Comparison of ENCODE assay signal across 34 cellular contexts in genomic region chr19:10648360-10648759, GRCh38. TPM values are rescaled to one million over a fixed set of nuclear protein-coding genes. Genes with fewer than 3 reads are reported as not detected.
DNase-seq lines count a peak whose midpoint lies in the region; ATAC-seq, FAIRE-seq and TF ChIP-seq lines count a peak whose summit lies in the region.
"Had no signal": no experiment of that assay in that cellular context is flagged by ENCODE, and none has a peak within 500 bp of the region (broad histone marks: within the 10 kb centered on the region; RNA-seq: fewer than 3 reads in every experiment).

No MANE protein-coding gene starts in this region.

- BruUV-seq in GM12878 (replicated peaks; lab: Mats Ljungman, UMichigan), result no TSS peak

- H3K4me1 ChIP-seq in GM12878 (ENCODE audit: control insufficient read depth, insufficient read depth, low read length) (no peaks in the 10 kb centered on the region), left ventricle myocardium inferior (peaks cover 50% of the 10 kb centered on the region)

- no peak for TF ChIP-seq RAD21 in GM12878 (IDR thresholded peaks at IDR 0.05; ENCODE audit: insufficient read depth, low read depth, low read length)

- CTCF ChIA-PET in CD4-positive, alpha-beta T cell (lab: Charles Lee), result interaction anchor here (5.9 kb wide), 1 partner anchor 67 kb away, joined by 132 read pairs; no protein-coding TSS in a partner anchor
- CTCF ChIA-PET in GM12878 (lab: Yijun Ruan, JAX), result interaction anchor here (1.2 to 12.8 kb wide), 4 partner anchors 33 to 66 kb away, joined by 3 to 397 read pairs (median 20); no protein-coding TSS in a partner anchor

- peak overlapping the region; percentile 55 for H3K27ac Mint-ChIP-seq in CD4-positive, alpha-beta T cell
- H3K27ac Mint-ChIP-seq in neural crest cell (ENCODE audit: unreplicated experiment), result no peak overlapping the region
- H3K27ac Mint-ChIP-seq: effector memory CD8-positive, alpha-beta T cell; nephron progenitor cell had no signal

- POLR2A ChIA-PET in CD4-positive, alpha-beta T cell (lab: Charles Lee), result no interaction called here
- POLR2A ChIA-PET in GM12878 (lab: Charles Lee), result interaction anchor here (1.0 kb wide), 1 partner anchor 44 kb away, joined by 7 read pairs; no protein-coding TSS in a partner anchor

- H3K27me3 Mint-ChIP-seq in CD4-positive, alpha-beta T cell, result no peaks in the 10 kb centered on the region
- H3K27me3 Mint-ChIP-seq in neural crest cell (ENCODE audit: low read depth), result no peaks in the 10 kb centered on the region
- H3K27me3 Mint-ChIP-seq: effector memory CD8-positive, alpha-beta T cell had no signal

- no peak overlapping the region for H2AFZ ChIP-seq in GM12878 (ENCODE audit: control insufficient read depth, low read depth, low read length)
- H2AFZ ChIP-seq: GM23248 had no signal

- SMC1A ChIA-PET in GM12878 (lab: Charles Lee; ENCODE audit: uncharacterized antibody, unreplicated experiment), result interaction anchor here (15.7 kb wide), 1 partner anchor 66 kb away, joined by 252 read pairs; no protein-coding TSS in a partner anchor

- ATAC-seq in CD4-positive, alpha-beta T cell (ENCODE audit: poor library complexity), result no peak
- ATAC-seq in GM12878 (no peak), HG02642 (IDR thresholded peaks at IDR 0.05; ENCODE audit: poor library complexity, unreplicated experiment) (no peak)
- ATAC-seq: effector memory CD8-positive, alpha-beta T cell; mucosa of descending colon; right cardiac atrium had no signal

- peaks cover 10% of the 10 kb centered on the region for H3K79me2 ChIP-seq in GM12878 (ENCODE audit: control insufficient read depth, insufficient read depth, low read length)

- no peak for FAIRE-seq in GM12878 (lab: Jason Lieb, UNC)
- FAIRE-seq: GM12892, kidney had no signal

- H3K27ac ChIP-seq in CD4-positive, alpha-beta T cell (ENCODE audit: low read depth, low read length), result no peak overlapping the region
- H3K27ac ChIP-seq in GM12878 (ENCODE audit: control insufficient read depth, insufficient read depth), result no peak overlapping the region
- H3K27ac ChIP-seq in left ventricle myocardium inferior (replicated peaks), result no peak overlapping the region
- H3K27ac ChIP-seq: cardiac muscle cell, coronary artery, GM23248, Peyer's patch, spleen, upper lobe of left lung had no signal

- H3K4me3 Mint-ChIP-seq in CD4-positive, alpha-beta T cell, result peak overlapping the region; percentile 25
- H3K4me3 Mint-ChIP-seq in neural crest cell, result peak overlapping the region; percentile 50
- H3K4me3 Mint-ChIP-seq: CD14-positive monocyte; effector memory CD8-positive, alpha-beta T cell; nephron progenitor cell had no signal

- H3K9ac ChIP-seq in GM12878 (ENCODE audit: control insufficient read depth, insufficient read depth, low read length), result no peak overlapping the region; the same call in 1 of the 2 replicates
- H3K9ac ChIP-seq: GM23248 had no signal

- TF ChIP-seq CTCF in CD4-positive, alpha-beta T cell (IDR thresholded peaks at IDR 0.05), result no peak
- TF ChIP-seq CTCF in GM12878 (IDR thresholded peaks at IDR 0.05 in 2 of 3, conservative IDR thresholded peaks at IDR 0.05 in 1 of 3; ENCODE audit: control insufficient read depth in 2 of 3, extremely low read depth in 1 of 3, insufficient read depth in 1 of 3, low read depth in 3 of 3, low read length in 3 of 3), result no peak
- no peak for TF ChIP-seq CTCF in neural crest cell (conservative IDR thresholded peaks at IDR 0.05)
- no peak for TF ChIP-seq CTCF in left ventricle myocardium inferior (IDR thresholded peaks at IDR 0.05; ENCODE audit: borderline replicate concordance)

- H3K9me3 Mint-ChIP-seq in CD4-positive, alpha-beta T cell, result no peaks in the 10 kb centered on the region
- no peaks in the 10 kb centered on the region for H3K9me3 Mint-ChIP-seq in neural crest cell
- H3K9me3 Mint-ChIP-seq: effector memory CD8-positive, alpha-beta T cell; nephron progenitor cell had no signal

- no peaks in the 10 kb centered on the region for H4K20me1 ChIP-seq in GM12878 (ENCODE audit: control insufficient read depth, insufficient read depth)

- no peaks in the 10 kb centered on the region for H3K27me3 ChIP-seq in CD4-positive, alpha-beta T cell (ENCODE audit: control insufficient read depth, insufficient read depth, low read length)
- H3K27me3 ChIP-seq in GM12878 (replicated peaks in 1 of 2; ENCODE audit: control insufficient read depth in 2 of 2, insufficient read depth in 2 of 2, low read length in 1 of 2) (no peaks in the 10 kb centered on the region), left ventricle myocardium inferior (ENCODE audit: low read depth) (no peaks in the 10 kb centered on the region)
- H3K27me3 ChIP-seq: cardiac muscle cell, Peyer's patch, spleen, upper lobe of left lung had no signal

- DNase-seq in CD1c-positive myeloid dendritic cell (ENCODE audit: extremely low spot score), result peak; percentile 88
- no peak for DNase-seq in CD4-positive, alpha-beta T cell
- DNase-seq in GM12878 (ENCODE audit: low read depth, low spot score), result no peak
- no peak for DNase-seq in neural crest cell (ENCODE audit: low read depth, low spot score)
- no peak for DNase-seq in left ventricle myocardium inferior
- no peak for DNase-seq in activated CD8-positive, alpha-beta memory T cell treated with anti-CD3 and anti-CD28 coated beads, Interleukin-2, amount 50 U/mL, for 48 hours
- DNase-seq: activated naive CD4-positive, alpha-beta T cell treated with Interleukin-2 at 50 U/mL for 16 hours; anterior cingulate cortex; effector memory CD8-positive, alpha-beta T cell; EL; GM23248; head of caudate nucleus; IMR-90; kidney; mucosa of descending colon; NCI-H1092 treated with DMSO at 0.1 percent for 48 hours; NCI-H187; NCI-H526; nephron progenitor cell; Peyer's patch; posterior cingulate gyrus; right cardiac atrium; SIG-M5; spleen; stimulated activated CD4-positive, alpha-beta T cell treated with anti-CD3 and anti-CD28 coated beads, Interleukin-2, amount 100 ng/mL, for 48 hours; substantia nigra; SW 1271; upper lobe of left lung had no signal

- 73% methylated on average over 4 of the region's 4 CpGs for WGBS in GM12878 (ENCODE audit: insufficient coverage, insufficient replicate concordance, low lambda C conversion rate, missing lambda C conversion rate)

- no peak for TF ChIP-seq POLR2A in GM12878 (IDR thresholded peaks at IDR 0.05; ENCODE audit: low read depth, low read length)

- peaks cover 36% of the 10 kb centered on the region for H3K36me3 Mint-ChIP-seq in CD4-positive, alpha-beta T cell (ENCODE audit: low read depth)
- H3K36me3 Mint-ChIP-seq in neural crest cell (ENCODE audit: low read depth), result no peaks in the 10 kb centered on the region

- no peak overlapping the region for H3K4me2 ChIP-seq in GM12878 (ENCODE audit: control insufficient read depth, insufficient read depth)

- in situ Hi-C loops in GM12878 (cut with MboI), result no loop called here

- H3K4me1 Mint-ChIP-seq in CD4-positive, alpha-beta T cell (ENCODE audit: low read depth), result peaks cover 39% of the 10 kb centered on the region
- H3K4me1 Mint-ChIP-seq in neural crest cell, result peaks cover 36% of the 10 kb centered on the region

- TF ChIP-seq EP300 in GM12878 (IDR thresholded peaks at IDR 0.05; ENCODE audit: borderline replicate concordance in 1 of 2, control insufficient read depth in 1 of 2, low read depth in 2 of 2, low read length in 2 of 2), result no peak

- intact Hi-C loops in CD4-positive, alpha-beta T cell (cut with DNase I, micrococcal nuclease), result no loop called here
- intact Hi-C loops in GM12878 (cut with micrococcal nuclease; ENCODE audit: unreplicated experiment) (no loop called here), left ventricle myocardium inferior (cut with micrococcal nuclease) (no loop called here)

- RAD21 ChIA-PET in GM12878 (lab: Charles Lee; ENCODE audit: unreplicated experiment), result interaction anchor here (0.6 to 12.9 kb wide), 5 partner anchors 10 to 322 kb away, joined by 3 to 250 read pairs (median 3); partner anchors contain the start of gene QTRT1

- no peaks in the 10 kb centered on the region; a peak in 1 of 4 replicates for H3K36me3 ChIP-seq in GM12878 (ENCODE audit: control insufficient read depth in 2 of 2, insufficient read depth in 2 of 2, low read length in 1 of 2)
- peaks cover 3% of the 10 kb centered on the region for H3K36me3 ChIP-seq in left ventricle myocardium inferior
- H3K36me3 ChIP-seq: cardiac muscle cell had no signal

- no peaks in the 10 kb centered on the region for H3K9me3 ChIP-seq in CD4-positive, alpha-beta T cell (ENCODE audit: control insufficient read depth, low read length)
- H3K9me3 ChIP-seq in GM12878 (replicated peaks; ENCODE audit: control insufficient read depth, insufficient read depth, low read length), result no peaks in the 10 kb centered on the region
- no peaks in the 10 kb centered on the region for H3K9me3 ChIP-seq in left ventricle myocardium inferior (replicated peaks)
- H3K9me3 ChIP-seq: mucosa of descending colon, Peyer's patch, spleen, upper lobe of left lung had no signal

- H3K4me3 ChIP-seq in GM12878 (no peak overlapping the region), left ventricle myocardium inferior (no peak overlapping the region)
- H3K4me3 ChIP-seq: cardiac muscle cell, coronary artery, GM23248, lung, mucosa of descending colon, Peyer's patch, spleen, upper lobe of left lung had no signal

RNA-seq across cellular contexts. Expression of gene ILF3, which starts 5.8 kb away (rescaled TPM):
- total RNA-seq in CD4-positive, alpha-beta T cell, result 100 to 1,000 TPM; 464 to 491 TPM
- 214 and 243 TPM in 2 replicates for total RNA-seq in GM12878 (2013; cell fraction: nucleolus; rRNA removed)
- total RNA-seq in GM12878 (2014; rRNA removed), result 100 and 112 TPM in 2 replicates
- 109 and 112 TPM in 2 replicates for total RNA-seq in GM12878 (2014; rRNA removed; fragmentation: Illumina TruSeq; extraction: Trizol)
- 354 and 383 TPM in 2 replicates for total RNA-seq in GM12878 (2021)
- polyA plus RNA-seq in GM12878 (2011; ENCODE audit: low read depth), result 91.1 TPM
- polyA plus RNA-seq in GM12878 (2011; rRNA removed), result 106 and 178 TPM in 2 replicates
- 116 and 136 TPM in 2 replicates for polyA plus RNA-seq in GM12878 (2011; cell fraction: cytosol; rRNA removed)
- polyA plus RNA-seq in GM12878 (2011; cell fraction: nucleus; rRNA removed), result 323 and 436 TPM in 2 replicates
- 139 and 213 TPM in 2 replicates for polyA plus RNA-seq in GM12878 (2012)
- polyA plus RNA-seq in GM12878 (2014; fragmentation: Illumina TruSeq; extraction: Trizol), result 180 and 253 TPM in 2 replicates
- polyA plus RNA-seq in GM12878 (2014; fragmentation: Nextera tagmentation; extraction: Ambion mirVana), result 10 to 100 TPM; 28.1 to 38.1 TPM
- 175 and 191 TPM in 2 replicates for polyA plus RNA-seq in GM12878 (2014; rRNA removed)
- polyA plus RNA-seq in GM12878 (2016; fragmentation: Nextera tagmentation; extraction: Ambion mirVana), result 100 to 1,000 TPM; 205 TPM
- 111 and 131 TPM in 2 replicates for polyA minus RNA-seq in GM12878 (2011; rRNA and poly(A)+ RNA removed)
- 59.6 and 68.8 TPM in 2 replicates for polyA minus RNA-seq in GM12878 (2011; cell fraction: cytosol; rRNA and poly(A)+ RNA removed)
- 70.6 and 125 TPM in 2 replicates for polyA minus RNA-seq in GM12878 (2011; cell fraction: nucleus; rRNA and poly(A)+ RNA removed)
- 848 and 861 TPM in 2 replicates for total RNA-seq in neural crest cell
- total RNA-seq in left ventricle myocardium inferior, result 106 TPM

RNA-seq across cellular contexts. Expression of gene SLC44A2, which starts 23.0 kb away (rescaled TPM):
- 100 to 1,000 TPM; 151 to 168 TPM for total RNA-seq in CD4-positive, alpha-beta T cell
- 44.5 and 46.6 TPM in 2 replicates for total RNA-seq in GM12878 (2013; cell fraction: nucleolus; rRNA removed)
- total RNA-seq in GM12878 (2014; rRNA removed) (18.0 TPM in 2 replicates), GM12878 (2014; rRNA removed; fragmentation: Illumina TruSeq; extraction: Trizol) (9.8 and 11.0 TPM in 2 replicates), GM12878 (2021) (45.3 and 48.4 TPM in 2 replicates), neural crest cell (94.5 and 99.5 TPM in 2 replicates), left ventricle myocardium inferior (74.2 TPM)
- polyA plus RNA-seq in GM12878 (2011; ENCODE audit: low read depth), result 35.0 TPM
- polyA plus RNA-seq in GM12878 (2011; rRNA removed) (32.3 and 51.3 TPM in 2 replicates), GM12878 (2014; fragmentation: Illumina TruSeq; extraction: Trizol) (41.9 and 45.0 TPM in 2 replicates), GM12878 (2014; fragmentation: Nextera tagmentation; extraction: Ambion mirVana) (1 to 10 TPM; 3.0 to 3.3 TPM), GM12878 (2014; rRNA removed) (31.6 and 33.0 TPM in 2 replicates), GM12878 (2016; fragmentation: Nextera tagmentation; extraction: Ambion mirVana) (10 to 100 TPM; 26.7 to 26.9 TPM)
- 58.8 and 71.6 TPM in 2 replicates for polyA plus RNA-seq in GM12878 (2011; cell fraction: cytosol; rRNA removed)
- polyA plus RNA-seq in GM12878 (2011; cell fraction: nucleus; rRNA removed), result 95.0 and 120 TPM in 2 replicates
- 53.3 and 76.7 TPM in 2 replicates for polyA plus RNA-seq in GM12878 (2012)
- 53.9 and 67.1 TPM in 2 replicates for polyA minus RNA-seq in GM12878 (2011; rRNA and poly(A)+ RNA removed)
- polyA minus RNA-seq in GM12878 (2011; cell fraction: cytosol; rRNA and poly(A)+ RNA removed), result 24.6 and 26.8 TPM in 2 replicates
- 22.5 and 27.9 TPM in 2 replicates for polyA minus RNA-seq in GM12878 (2011; cell fraction: nucleus; rRNA and poly(A)+ RNA removed)

RNA-seq across cellular contexts. Expression of gene QTRT1, which starts 52.9 kb away (rescaled TPM):
- total RNA-seq in CD4-positive, alpha-beta T cell, result 10 to 100 TPM; 48.6 to 53.3 TPM
- 39.8 and 40.8 TPM in 2 replicates for total RNA-seq in GM12878 (2013; cell fraction: nucleolus; rRNA removed)
- total RNA-seq in GM12878 (2014; rRNA removed) (40.7 and 44.3 TPM in 2 replicates), GM12878 (2014; rRNA removed; fragmentation: Illumina TruSeq; extraction: Trizol) (18.1 and 19.9 TPM in 2 replicates), GM12878 (2021) (55.0 and 59.3 TPM in 2 replicates), neural crest cell (74.0 and 85.0 TPM in 2 replicates), left ventricle myocardium inferior (30.5 TPM)
- 33.3 TPM for polyA plus RNA-seq in GM12878 (2011; ENCODE audit: low read depth)
- polyA plus RNA-seq in GM12878 (2011; rRNA removed) (10.7 and 33.9 TPM in 2 replicates), GM12878 (2014; fragmentation: Illumina TruSeq; extraction: Trizol) (4.0 and 14.2 TPM in 2 replicates), GM12878 (2014; fragmentation: Nextera tagmentation; extraction: Ambion mirVana) (1 to 10 TPM in 1 of 2 experiments, under 1 TPM in 1; 0.89 to 8.6 TPM), GM12878 (2014; rRNA removed) (66.0 and 71.2 TPM in 2 replicates), GM12878 (2016; fragmentation: Nextera tagmentation; extraction: Ambion mirVana) (10 to 100 TPM; 73.7 to 78.9 TPM)
- polyA plus RNA-seq in GM12878 (2011; cell fraction: cytosol; rRNA removed), result 41.3 and 62.3 TPM in 2 replicates
- polyA plus RNA-seq in GM12878 (2011; cell fraction: nucleus; rRNA removed), result 244 and 250 TPM in 2 replicates
- 42.4 and 48.1 TPM in 2 replicates for polyA plus RNA-seq in GM12878 (2012)
- polyA minus RNA-seq in GM12878 (2011; rRNA and poly(A)+ RNA removed), result 13.8 and 18.9 TPM in 2 replicates
- 10.2 and 10.4 TPM in 2 replicates for polyA minus RNA-seq in GM12878 (2011; cell fraction: cytosol; rRNA and poly(A)+ RNA removed)
- 20.6 and 23.8 TPM in 2 replicates for polyA minus RNA-seq in GM12878 (2011; cell fraction: nucleus; rRNA and poly(A)+ RNA removed)
